Comparison of ENCODE assay signal across 1 cellular context in the genomic region with DNA sequence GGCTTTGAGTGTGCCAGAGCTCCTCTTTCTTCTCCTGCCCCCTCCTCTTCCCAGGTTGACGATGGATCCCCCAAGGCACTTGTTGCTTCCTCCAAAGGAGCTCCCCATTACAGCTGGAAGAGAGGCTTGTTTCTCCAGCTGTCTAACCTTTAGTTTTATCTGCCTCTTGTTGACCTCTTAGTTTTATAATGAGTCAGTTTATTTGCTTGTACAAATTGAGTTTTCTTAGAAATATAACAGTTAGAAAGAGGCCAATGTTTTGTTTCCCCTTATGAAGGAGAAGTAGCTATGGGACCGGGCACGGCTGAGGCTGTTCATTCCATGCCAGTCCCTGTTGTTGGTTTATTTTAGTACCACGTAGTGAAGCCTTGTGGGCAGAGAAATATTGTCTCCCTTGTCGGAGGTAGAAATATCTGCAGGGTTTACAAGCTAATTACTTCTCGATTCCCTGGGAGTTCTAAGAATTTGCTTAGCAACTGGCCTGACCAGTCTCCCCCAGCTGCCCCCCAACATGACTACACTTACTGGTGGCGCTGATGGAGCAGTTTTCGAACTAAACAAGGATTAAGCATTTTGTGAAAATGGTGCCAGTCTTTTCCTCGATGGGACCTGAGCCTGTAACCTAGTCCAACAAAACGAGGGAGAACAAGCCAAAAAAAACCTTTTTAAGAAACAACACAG.
TF ChIP-seq lines count a peak whose summit lies in the region.

No MANE protein-coding gene starts in this region.

TF ChIP-seq in liver, 16 proteins besides CTCF, POLR2A, EP300 and RAD21 (continued from another document):
- TF ChIP-seq, protein P1, sequence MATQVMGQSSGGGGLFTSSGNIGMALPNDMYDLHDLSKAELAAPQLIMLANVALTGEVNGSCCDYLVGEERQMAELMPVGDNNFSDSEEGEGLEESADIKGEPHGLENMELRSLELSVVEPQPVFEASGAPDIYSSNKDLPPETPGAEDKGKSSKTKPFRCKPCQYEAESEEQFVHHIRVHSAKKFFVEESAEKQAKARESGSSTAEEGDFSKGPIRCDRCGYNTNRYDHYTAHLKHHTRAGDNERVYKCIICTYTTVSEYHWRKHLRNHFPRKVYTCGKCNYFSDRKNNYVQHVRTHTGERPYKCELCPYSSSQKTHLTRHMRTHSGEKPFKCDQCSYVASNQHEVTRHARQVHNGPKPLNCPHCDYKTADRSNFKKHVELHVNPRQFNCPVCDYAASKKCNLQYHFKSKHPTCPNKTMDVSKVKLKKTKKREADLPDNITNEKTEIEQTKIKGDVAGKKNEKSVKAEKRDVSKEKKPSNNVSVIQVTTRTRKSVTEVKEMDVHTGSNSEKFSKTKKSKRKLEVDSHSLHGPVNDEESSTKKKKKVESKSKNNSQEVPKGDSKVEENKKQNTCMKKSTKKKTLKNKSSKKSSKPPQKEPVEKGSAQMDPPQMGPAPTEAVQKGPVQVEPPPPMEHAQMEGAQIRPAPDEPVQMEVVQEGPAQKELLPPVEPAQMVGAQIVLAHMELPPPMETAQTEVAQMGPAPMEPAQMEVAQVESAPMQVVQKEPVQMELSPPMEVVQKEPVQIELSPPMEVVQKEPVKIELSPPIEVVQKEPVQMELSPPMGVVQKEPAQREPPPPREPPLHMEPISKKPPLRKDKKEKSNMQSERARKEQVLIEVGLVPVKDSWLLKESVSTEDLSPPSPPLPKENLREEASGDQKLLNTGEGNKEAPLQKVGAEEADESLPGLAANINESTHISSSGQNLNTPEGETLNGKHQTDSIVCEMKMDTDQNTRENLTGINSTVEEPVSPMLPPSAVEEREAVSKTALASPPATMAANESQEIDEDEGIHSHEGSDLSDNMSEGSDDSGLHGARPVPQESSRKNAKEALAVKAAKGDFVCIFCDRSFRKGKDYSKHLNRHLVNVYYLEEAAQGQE (IDR thresholded peaks at IDR 0.05): no peak
- TF ChIP-seq GABPA (IDR thresholded peaks at IDR 0.05 in 1 of 2, conservative IDR thresholded peaks at IDR 0.05 in 1 of 2) (no peak), RXRA (IDR thresholded peaks at IDR 0.05) (no peak), JUND (IDR thresholded peaks at IDR 0.05) (no peak), HNF4A (conservative IDR thresholded peaks at IDR 0.05) (no peak), SP1 (IDR thresholded peaks at IDR 0.05) (no peak)
